ENCODE assay signal across 10 cellular contexts in genomic region chr9:89177401-89178161, GRCh38. TPM values are rescaled to one million over a fixed set of nuclear protein-coding genes. Genes with fewer than 3 reads are reported as not detected.
DNase-seq lines count a peak whose midpoint lies in the region; ATAC-seq and TF ChIP-seq lines count a peak whose summit lies in the region.
"Had no signal": no experiment of that assay in that cellular context is flagged by ENCODE, and none has a peak within 500 bp of the region (broad histone marks: within the 10 kb centered on the region; RNA-seq: fewer than 3 reads in every experiment).

No MANE protein-coding gene starts in this region.

- H3K4me3 Mint-ChIP-seq in stimulated activated memory B cell treated with anti-CD40 and anti-IgM and Interleukin-4, amounts not matched to agents 10 μg/mL and 1 μg/mL and 100 μg/mL, for 72 hours: no peak overlapping the region
- no peak overlapping the region for H3K4me3 Mint-ChIP-seq in CD4-positive, alpha-beta T cell
- H3K4me3 Mint-ChIP-seq: activated CD4-positive, alpha-beta memory T cell treated with anti-CD3 and anti-CD28 coated beads, Interleukin-2, amount 10 ng/mL, durations not matched to agents 7 days and 5 days had no signal

- ATAC-seq in DND-41 (ENCODE audit: insufficient read depth, low read depth) (no peak), psoas muscle (no peak), GM21447 (IDR thresholded peaks at IDR 0.05; ENCODE audit: unreplicated experiment) (no peak)
- no peak for ATAC-seq in stimulated activated memory B cell treated with anti-CD40 and anti-IgM and Interleukin-4, amounts not matched to agents 10 μg/mL and 1 μg/mL and 100 μg/mL, for 72 hours
- no peak for ATAC-seq in CD4-positive, alpha-beta T cell (ENCODE audit: poor library complexity)

- intact Hi-C loops in psoas muscle (cut with DNase I): loop anchor here in 1 of 2 donors (10.0 kb wide), 2 partner anchors 117 to 367 kb away; no protein-coding TSS in a partner anchor
- intact Hi-C loops in CD4-positive, alpha-beta T cell (cut with DNase I, micrococcal nuclease): no loop called here

- H3K9ac ChIP-seq in DND-41 (ENCODE audit: low read depth, low read length): peak overlapping the region; percentile 39
- peak overlapping the region; percentile 72 for H3K9ac ChIP-seq in SK-N-SH

- H3K27ac Mint-ChIP-seq in stimulated activated memory B cell treated with anti-CD40 and anti-IgM and Interleukin-4, amounts not matched to agents 10 μg/mL and 1 μg/mL and 100 μg/mL, for 72 hours: no peak overlapping the region
- H3K27ac Mint-ChIP-seq in CD4-positive, alpha-beta T cell: no peak overlapping the region
- H3K27ac Mint-ChIP-seq: activated CD4-positive, alpha-beta memory T cell treated with anti-CD3 and anti-CD28 coated beads, Interleukin-2, amount 10 ng/mL, durations not matched to agents 7 days and 5 days had no signal

- H2AFZ ChIP-seq in DND-41 (ENCODE audit: low read depth, low read length) (no peak overlapping the region), SK-N-SH (ENCODE audit: low read depth) (peak overlapping the region; percentile 31; the same call in 1 of the 2 replicates)

- no peaks in the 10 kb centered on the region for H3K36me3 Mint-ChIP-seq in stimulated activated memory B cell treated with anti-CD40 and anti-IgM and Interleukin-4, amounts not matched to agents 10 μg/mL and 1 μg/mL and 100 μg/mL, for 72 hours
- no peaks in the 10 kb centered on the region for H3K36me3 Mint-ChIP-seq in CD4-positive, alpha-beta T cell (ENCODE audit: low read depth)

- no peaks in the 10 kb centered on the region for H3K9me3 ChIP-seq in DND-41 (ENCODE audit: insufficient read depth, low read length, severe bottlenecking)
- H3K9me3 ChIP-seq in SK-N-SH: no peaks in the 10 kb centered on the region
- H3K9me3 ChIP-seq in right atrium auricular region: no peaks in the 10 kb centered on the region
- H3K9me3 ChIP-seq in psoas muscle: no peaks in the 10 kb centered on the region
- H3K9me3 ChIP-seq in effector memory CD4-positive, alpha-beta T cell (ENCODE audit: control insufficient read depth, low read length): no peaks in the 10 kb centered on the region
- H3K9me3 ChIP-seq in CD4-positive, alpha-beta T cell (ENCODE audit: control insufficient read depth, low read length): no peaks in the 10 kb centered on the region

- CTCF ChIA-PET in SK-N-SH (lab: Yijun Ruan, JAX): interaction anchor here (1.8 to 9.2 kb wide), 2 partner anchors 57 to 102 kb away, joined by 5 to 64 read pairs; no protein-coding TSS in a partner anchor
- CTCF ChIA-PET in CD4-positive, alpha-beta T cell (lab: Charles Lee): no interaction called here

- no peaks in the 10 kb centered on the region for H3K36me3 ChIP-seq in DND-41 (ENCODE audit: insufficient read depth, low read length)
- no peaks in the 10 kb centered on the region for H3K36me3 ChIP-seq in SK-N-SH (replicated peaks in 1 of 2; ENCODE audit: control insufficient read depth in 1 of 2, insufficient read depth in 2 of 2, low read length in 1 of 2)
- no peaks in the 10 kb centered on the region for H3K36me3 ChIP-seq in right atrium auricular region
- no peaks in the 10 kb centered on the region for H3K36me3 ChIP-seq in psoas muscle (ENCODE audit: insufficient read depth in 1 of 2, low read depth in 1 of 2)
- no peaks in the 10 kb centered on the region for H3K36me3 ChIP-seq in effector memory CD4-positive, alpha-beta T cell (ENCODE audit: control insufficient read depth, insufficient read depth, low read length)

- DNase-seq in DND-41: no peak
- DNase-seq in SK-N-SH: peak; percentile 70
- no peak for DNase-seq in right atrium auricular region (ENCODE audit: low spot score)
- no peak for DNase-seq in psoas muscle
- no peak for DNase-seq in effector memory CD4-positive, alpha-beta T cell
- no peak for DNase-seq in CD4-positive, alpha-beta T cell
- DNase-seq: activated CD4-positive, alpha-beta memory T cell treated with anti-CD3 and anti-CD28 coated beads, Interleukin-2, amount 10 ng/mL, durations not matched to agents 7 days and 5 days; NCI-H2107 had no signal

- peaks cover 23% of the 10 kb centered on the region for H3K79me2 ChIP-seq in DND-41 (ENCODE audit: insufficient read depth, low read length)
- peaks cover 66% of the 10 kb centered on the region for H3K79me2 ChIP-seq in SK-N-SH (ENCODE audit: insufficient read depth)

- H3K4me2 ChIP-seq in DND-41 (ENCODE audit: insufficient read depth, low read length): peak overlapping the region; percentile 85
- peak overlapping the region; percentile 81 for H3K4me2 ChIP-seq in SK-N-SH

- H3K27ac ChIP-seq in DND-41 (ENCODE audit: low read length): peak overlapping the region; percentile 45; the same call in 1 of the 2 replicates
- H3K27ac ChIP-seq in SK-N-SH (ENCODE audit: low read depth in 2 of 2, low read length in 1 of 2): peak overlapping the region; percentile 63 to 94
- H3K27ac ChIP-seq in right atrium auricular region: peak overlapping the region in 1 of 2 donors; percentile 11
- H3K27ac ChIP-seq in psoas muscle: no peak overlapping the region
- no peak overlapping the region for H3K27ac ChIP-seq in effector memory CD4-positive, alpha-beta T cell (ENCODE audit: insufficient read depth, low read length, poor library complexity, severe bottlenecking)
- no peak overlapping the region for H3K27ac ChIP-seq in CD4-positive, alpha-beta T cell (ENCODE audit: low read depth, low read length)

- no peak for TF ChIP-seq EP300 in SK-N-SH (IDR thresholded peaks at IDR 0.05; ENCODE audit: borderline replicate concordance in 1 of 2, low read depth in 1 of 2, low read length in 1 of 2)

- H3K9me3 Mint-ChIP-seq in stimulated activated memory B cell treated with anti-CD40 and anti-IgM and Interleukin-4, amounts not matched to agents 10 μg/mL and 1 μg/mL and 100 μg/mL, for 72 hours: no peaks in the 10 kb centered on the region
- no peaks in the 10 kb centered on the region for H3K9me3 Mint-ChIP-seq in CD4-positive, alpha-beta T cell
- H3K9me3 Mint-ChIP-seq: activated CD4-positive, alpha-beta memory T cell treated with anti-CD3 and anti-CD28 coated beads, Interleukin-2, amount 10 ng/mL, durations not matched to agents 7 days and 5 days had no signal

- no peak for TF ChIP-seq RAD21 in SK-N-SH (IDR thresholded peaks at IDR 0.05; ENCODE audit: low read length)

- peaks cover 19% of the 10 kb centered on the region for H3K4me1 Mint-ChIP-seq in stimulated activated memory B cell treated with anti-CD40 and anti-IgM and Interleukin-4, amounts not matched to agents 10 μg/mL and 1 μg/mL and 100 μg/mL, for 72 hours
- peaks cover 13% of the 10 kb centered on the region for H3K4me1 Mint-ChIP-seq in CD4-positive, alpha-beta T cell (ENCODE audit: low read depth)

- no peaks in the 10 kb centered on the region for H3K9me2 ChIP-seq in SK-N-SH

- H4K20me1 ChIP-seq in DND-41 (ENCODE audit: insufficient read depth, low read length) (peaks cover 3% of the 10 kb centered on the region; the same call in 1 of the 2 replicates), SK-N-SH (ENCODE audit: insufficient read depth) (no peaks in the 10 kb centered on the region)

- TF ChIP-seq CTCF in DND-41 (IDR thresholded peaks at IDR 0.05; ENCODE audit: borderline replicate concordance, extremely low read depth, low read length, poor library complexity, severe bottlenecking): no peak
- no peak for TF ChIP-seq CTCF in SK-N-SH (IDR thresholded peaks at IDR 0.05)
- TF ChIP-seq CTCF in right atrium auricular region (IDR thresholded peaks at IDR 0.05): no peak
- no peak for TF ChIP-seq CTCF in psoas muscle (IDR thresholded peaks at IDR 0.05)
- TF ChIP-seq CTCF in CD4-positive, alpha-beta T cell (IDR thresholded peaks at IDR 0.05): no peak

- H3K4me3 ChIP-seq in DND-41 (ENCODE audit: low read depth in 1 of 2, low read length in 2 of 2) (peak overlapping the region in 1 of 2 experiments; percentile 48; a peak in 2 of 4 replicates), SK-N-SH (ENCODE audit: low read depth in 2 of 2, low read length in 1 of 2) (peak overlapping the region; percentile 69 to 70), right atrium auricular region (peak overlapping the region; percentile 33 to 58), psoas muscle (peak overlapping the region; percentile 58)
- no peak overlapping the region for H3K4me3 ChIP-seq in effector memory CD4-positive, alpha-beta T cell (ENCODE audit: insufficient read depth, low read depth, low read length, poor library complexity, severe bottlenecking)

- H3K4me1 ChIP-seq in DND-41 (ENCODE audit: insufficient read depth, low read length) (peaks cover 64% of the 10 kb centered on the region), SK-N-SH (ENCODE audit: control insufficient read depth in 1 of 2, insufficient read depth in 2 of 2, low read depth in 1 of 2, low read length in 1 of 2) (peaks cover 24 to 37% of the 10 kb centered on the region in 2 experiments), right atrium auricular region (peaks cover 0 to 35% of the 10 kb centered on the region in 2 donors), psoas muscle (peaks cover 17% of the 10 kb centered on the region)
- H3K4me1 ChIP-seq in effector memory CD4-positive, alpha-beta T cell (ENCODE audit: control insufficient read depth, insufficient read depth, low read length, poor library complexity, severe bottlenecking): no peaks in the 10 kb centered on the region

- peaks cover 17% of the 10 kb centered on the region for H3F3A ChIP-seq in SK-N-SH (replicated peaks; ENCODE audit: insufficient read depth)

- POLR2A ChIA-PET in SK-N-SH (lab: Yijun Ruan, JAX): interaction anchor here (0.9 kb wide), 1 partner anchor 141 kb away, joined by 3 read pairs; the partner anchor contains the start of gene SECISBP2
- POLR2A ChIA-PET in CD4-positive, alpha-beta T cell (lab: Charles Lee): no interaction called here

- H3K27me3 ChIP-seq in DND-41 (ENCODE audit: insufficient read depth, low read length, poor library complexity) (no peaks in the 10 kb centered on the region), SK-N-SH (ENCODE audit: insufficient read depth) (no peaks in the 10 kb centered on the region), right atrium auricular region (peaks cover 5 to 18% of the 10 kb centered on the region in 2 donors), psoas muscle (ENCODE audit: insufficient read depth in 3 of 3, low read length in 2 of 3) (peaks cover 4 to 47% (median 17%) of the 10 kb centered on the region in 3 donors)
- H3K27me3 ChIP-seq in effector memory CD4-positive, alpha-beta T cell (replicated peaks; ENCODE audit: control insufficient read depth, insufficient read depth, low read length, poor library complexity, severe bottlenecking): peaks cover 14% of the 10 kb centered on the region
- peaks cover 69% of the 10 kb centered on the region for H3K27me3 ChIP-seq in CD4-positive, alpha-beta T cell (ENCODE audit: control insufficient read depth, insufficient read depth, low read length)

- WGBS in SK-N-SH (ENCODE audit: low lambda C conversion rate): 3% methylated on average over 11 of the region's 59 CpGs
- WGBS in psoas muscle, 3 donors: 6 to 8% (median 7%) methylated on average over 37 to 59 of the region's 59 CpGs

- peaks cover 63% of the 10 kb centered on the region for H3K27me3 Mint-ChIP-seq in stimulated activated memory B cell treated with anti-CD40 and anti-IgM and Interleukin-4, amounts not matched to agents 10 μg/mL and 1 μg/mL and 100 μg/mL, for 72 hours
- peaks cover 66% of the 10 kb centered on the region for H3K27me3 Mint-ChIP-seq in CD4-positive, alpha-beta T cell

RNA-seq across cellular contexts. Expression of gene SHC3, which starts 1.0 kb away (rescaled TPM):
- polyA plus RNA-seq in SK-N-SH (2012; rRNA removed): 3.2 and 4.7 TPM in 2 replicates
- 2.8 and 3.7 TPM in 2 replicates for polyA plus RNA-seq in SK-N-SH (2012; cell fraction: cytosol; rRNA removed)
- 8.0 and 9.2 TPM in 2 replicates for polyA plus RNA-seq in SK-N-SH (2012; cell fraction: nucleus; rRNA removed)
- total RNA-seq in right atrium auricular region: 1 to 10 TPM; 1.0 to 1.7 TPM
- total RNA-seq in psoas muscle: under 1 TPM; 0.12 to 0.71 (median 0.37) TPM
- under 1 TPM; 0.04 to 0.39 (median 0.08) TPM for polyA plus RNA-seq in psoas muscle
- not detected for total RNA-seq in CD4-positive, alpha-beta T cell
- total RNA-seq: activated CD4-positive, alpha-beta memory T cell treated with anti-CD3 and anti-CD28 coated beads, Interleukin-2, amount 10 ng/mL, durations not matched to agents 7 days and 5 days had no signal

Comparison
In these comparisons a context has a peak if more than half of its experiments do, and no peak if none do; other contexts are left out.
1. H3K27ac ChIP-seq: peak in DND-41 (single experiment) and SK-N-SH (2 of 2); none in psoas muscle (single experiment), effector memory CD4-positive, alpha-beta T cell (single experiment) and CD4-positive, alpha-beta T cell (single experiment).